In the genomic region with DNA sequence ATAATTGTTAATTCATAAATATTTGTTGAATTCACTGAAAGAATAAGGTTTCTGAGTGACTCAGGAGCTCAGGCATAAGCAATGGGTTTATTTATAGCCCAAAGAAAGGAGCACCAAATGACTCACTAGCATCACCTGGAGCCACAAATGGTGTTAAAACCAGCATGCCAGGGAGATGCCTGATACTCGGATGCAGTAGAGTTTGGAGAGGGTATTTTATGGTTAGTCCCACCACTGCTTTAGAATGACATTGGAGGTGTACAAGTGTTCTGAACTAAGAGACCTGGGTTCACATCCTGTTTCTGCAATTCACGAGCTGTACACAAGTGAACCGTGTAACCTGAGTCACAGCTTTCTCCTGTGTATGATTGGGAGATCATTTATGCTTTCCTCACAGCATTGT, we compare ENCODE assay signal across 13 cellular contexts. TPM values are rescaled to one million over a fixed set of nuclear protein-coding genes. Genes with fewer than 3 reads are reported as not detected.
A peak's percentile ranks its signal among the peaks of the same experiment; 100 is the strongest.
DNase-seq lines count a peak whose midpoint lies in the region; ATAC-seq and TF ChIP-seq lines count a peak whose summit lies in the region.
"Had no signal": no experiment of that assay in that cellular context is flagged by ENCODE, and none has a peak within 500 bp of the region (broad histone marks: within the 10 kb centered on the region; RNA-seq: fewer than 3 reads in every experiment).

No MANE protein-coding gene starts in this region.

- no peaks in the 10 kb centered on the region for H3K9me2 ChIP-seq in PC-3 (replicated peaks; ENCODE audit: low read length)

- DNase-seq in GM10248 (ENCODE audit: extremely low spot score) (peak; percentile 30), PC-3 (peak; percentile 82), esophagus squamous epithelium (lab: John Stamatoyannopoulos, UW) (no peak), NOMO-1 (lab: John Stamatoyannopoulos, UW; ENCODE audit: unreplicated experiment in 2 of 2) (no peak), T1000 (lab: John Stamatoyannopoulos, UW) (no peak), NCI-H2029 treated with DMSO at 0.1 percent for 48 hours (lab: John Stamatoyannopoulos, UW) (no peak)
- DNase-seq: brain microvascular endothelial cell; CD4-positive, alpha-beta T cell; NCI-H510A treated with DMSO at 0.1 percent for 48 hours; upper lobe of left lung had no signal

- BruUV-seq in PC-3 (replicated peaks; lab: Mats Ljungman, UMichigan) = no TSS peak

- H3F3A ChIP-seq in PC-3 (ENCODE audit: low read length, unreplicated experiment) = no peaks in the 10 kb centered on the region

- 0 out of 2 replicates have a peak, but pooled peaks cover 5% of the 10 kb centered on the region for H3K36me3 ChIP-seq in PC-3 (ENCODE audit: low read depth, low read length)
- H3K36me3 ChIP-seq in esophagus squamous epithelium = peaks cover 0 to 7% (median 0%) of the 10 kb centered on the region in 3 donors
- H3K36me3 ChIP-seq: brain microvascular endothelial cell had no signal

- peaks cover 14% of the 10 kb centered on the region for H3K4me1 ChIP-seq in PC-3 (ENCODE audit: insufficient read depth, low read length)
- peaks cover 0 to 8% (median 0%) of the 10 kb centered on the region in 3 donors for H3K4me1 ChIP-seq in esophagus squamous epithelium
- H3K4me1 ChIP-seq: parathyroid adenoma, upper lobe of left lung had no signal

- no peak overlapping the region for H3K4me3 ChIP-seq in PC-3 (ENCODE audit: low read length)
- no peak overlapping the region for H3K4me3 ChIP-seq in esophagus squamous epithelium
- H3K4me3 ChIP-seq: upper lobe of left lung had no signal

- no peak overlapping the region for H2AFZ ChIP-seq in PC-3 (ENCODE audit: low read length)
- H2AFZ ChIP-seq: parathyroid adenoma had no signal

- ATAC-seq in GM18858 (IDR thresholded peaks at IDR 0.05; ENCODE audit: unreplicated experiment) (peak; percentile 61), HG02588 (IDR thresholded peaks at IDR 0.05; ENCODE audit: unreplicated experiment) (peak; percentile 46), PC-3 (peak; percentile 78)

- intact Hi-C loops in PC-3 (cut with micrococcal nuclease) = loop anchor here (5.0 kb wide), 1 partner anchor 265 kb away; a partner anchor contains a TSS
- intact Hi-C loops in esophagus squamous epithelium (cut with DNase I) = loop anchor here (10.0 kb wide), 2 partner anchors 82 to 282 kb away; no protein-coding TSS in a partner anchor

- H3K4me2 ChIP-seq in PC-3 (ENCODE audit: low read length) = peak overlapping the region; percentile 26

- no peaks in the 10 kb centered on the region for H3K27me3 ChIP-seq in PC-3 (ENCODE audit: low read length)
- no peaks in the 10 kb centered on the region for H3K27me3 ChIP-seq in esophagus squamous epithelium
- H3K27me3 ChIP-seq: brain microvascular endothelial cell, upper lobe of left lung had no signal

- WGBS in esophagus squamous epithelium, 2 donors = 57 to 61% methylated on average over 3 of the region's 3 CpGs

- no peaks in the 10 kb centered on the region for H3K9me3 ChIP-seq in PC-3 (ENCODE audit: low read length)
- H3K9me3 ChIP-seq in esophagus squamous epithelium = no peaks in the 10 kb centered on the region
- H3K9me3 ChIP-seq: upper lobe of left lung had no signal

- CTCF ChIA-PET in GM10248 (lab: Yijun Ruan, JAX) = interaction anchor here (0.8 to 5.7 kb wide), 5 partner anchors 10 to 280 kb away, joined by 3 to 32 read pairs (median 3); no protein-coding TSS in a partner anchor
- CTCF ChIA-PET in PC-3 (lab: Charles Lee) = no interaction called here

- no peak for TF ChIP-seq POLR2A in esophagus squamous epithelium (IDR thresholded peaks at IDR 0.05)

- TF ChIP-seq CTCF in GM10248 (IDR thresholded peaks at IDR 0.05; ENCODE audit: control extremely low read depth, extremely low read depth, low read depth, missing control alignments) (no peak), PC-3 (conservative IDR thresholded peaks at IDR 0.05; ENCODE audit: low read depth, low read length) (peak; percentile 59), esophagus squamous epithelium (IDR thresholded peaks at IDR 0.05) (no peak)

- no peaks in the 10 kb centered on the region for H3K79me2 ChIP-seq in PC-3 (ENCODE audit: low read length)
- H3K79me2 ChIP-seq: parathyroid adenoma had no signal

- POLR2A ChIA-PET in GM10248 (lab: Yijun Ruan, JAX) (interaction anchor here (2.2 kb wide), 1 partner anchor 75 kb away, joined by 6 read pairs; no protein-coding TSS in a partner anchor), PC-3 (lab: Charles Lee; ENCODE audit: unreplicated experiment) (interaction anchor here (0.5 kb wide), 1 partner anchor 74 kb away, joined by 4 read pairs; a partner anchor contains a TSS)

- no peak overlapping the region for H3K9ac ChIP-seq in PC-3 (ENCODE audit: low read length)
- H3K9ac ChIP-seq: parathyroid adenoma had no signal

- peak overlapping the region; percentile 15; the same call in 1 of the 2 replicates for H3K27ac ChIP-seq in PC-3 (ENCODE audit: low read length)
- H3K27ac ChIP-seq in esophagus squamous epithelium = no peak overlapping the region
- H3K27ac ChIP-seq: brain microvascular endothelial cell, parathyroid adenoma, upper lobe of left lung had no signal

- no peaks in the 10 kb centered on the region for H4K20me1 ChIP-seq in PC-3 (ENCODE audit: low read length)

RNA-seq across cellular contexts. Expression of a gene that starts 25.2 kb away (rescaled TPM):
- 8.1 and 8.5 TPM in 2 replicates for total RNA-seq in PC-3 (2014; rRNA removed)
- 1 to 10 TPM; 1.9 to 9.1 (median 3.3) TPM for total RNA-seq in esophagus squamous epithelium

Comparison
In these comparisons a context has a peak if more than half of its experiments do, and no peak if none do; other contexts are left out.
1. DNase-seq: peak in GM10248 (single experiment) and PC-3 (single experiment); none in esophagus squamous epithelium (single experiment), NOMO-1 (0 of 2), T1000 (single experiment) and NCI-H2029 treated with DMSO at 0.1 percent for 48 hours (single experiment).
2. Peak in every context shown above with its lines, with median percentiles within 50 percentile points of each other: ATAC-seq.